24 cellular contexts compared by ENCODE assay signal in the genomic region with DNA sequence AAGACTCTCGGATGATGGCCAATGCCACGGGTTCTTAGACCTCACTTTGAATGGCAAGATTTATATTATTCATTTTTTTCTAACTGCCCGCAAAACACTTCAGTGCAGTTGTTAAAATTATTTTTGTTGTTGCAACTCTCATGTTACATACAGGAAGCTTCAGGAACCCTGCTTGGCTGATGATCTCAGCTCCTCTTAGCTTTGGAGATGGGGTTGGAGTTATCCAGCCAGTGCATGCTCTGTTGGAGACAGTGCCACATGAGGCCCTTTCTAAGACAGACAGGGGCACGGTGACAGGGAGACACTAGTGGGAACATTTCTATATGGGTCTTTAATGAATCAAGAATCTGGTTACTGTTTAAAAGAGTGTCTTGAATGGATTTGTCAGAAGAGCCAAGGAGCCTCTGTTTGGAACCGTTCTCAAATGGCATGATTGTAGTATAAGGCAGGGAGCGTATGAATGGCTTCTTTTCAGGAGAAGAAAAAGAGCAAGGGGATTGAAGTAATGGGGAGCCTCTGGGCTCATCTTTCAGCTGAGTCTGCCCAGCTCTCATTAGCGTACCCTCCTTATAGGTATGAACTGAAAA.
DNase-seq lines count a peak whose midpoint lies in the region; ATAC-seq, FAIRE-seq and TF ChIP-seq lines count a peak whose summit lies in the region.
"Had no signal": no experiment of that assay in that cellular context is flagged by ENCODE, and none has a peak within 500 bp of the region (broad histone marks: within the 10 kb centered on the region; RNA-seq: fewer than 3 reads in every experiment).

No MANE protein-coding gene starts in this region.

- H3K4me3 ChIP-seq in neutrophil (ENCODE audit: low read depth in 1 of 2, low read length in 1 of 2) = no peak overlapping the region
- H3K4me3 ChIP-seq: esophagus squamous epithelium, Peyer's patch, right lobe of liver, upper lobe of right lung had no signal

- peaks cover 4 to 9% of the 10 kb centered on the region in 2 experiments for H3K4me1 ChIP-seq in neutrophil (ENCODE audit: control insufficient read depth in 1 of 2, insufficient read depth in 1 of 2, low read depth in 1 of 2, low read length in 1 of 2)

- no peaks in the 10 kb centered on the region for H3K27me3 ChIP-seq in neutrophil
- H3K27me3 ChIP-seq: esophagus squamous epithelium, Peyer's patch, right lobe of liver, upper lobe of right lung had no signal

- no peaks in the 10 kb centered on the region for H3K27me3 Mint-ChIP-seq in activated CD4-positive, alpha-beta memory T cell treated with anti-CD3 and anti-CD28 coated beads for 36 hours
- H3K27me3 Mint-ChIP-seq in activated CD4-positive, alpha-beta memory T cell treated with anti-CD3 and anti-CD28 coated beads, Interleukin-2, amount 10 ng/mL, durations not matched to agents 7 days and 5 days = no peaks in the 10 kb centered on the region
- no peaks in the 10 kb centered on the region for H3K27me3 Mint-ChIP-seq in activated naive CD8-positive, alpha-beta T cell treated with anti-CD3 and anti-CD28 coated beads for 36 hours
- no peaks in the 10 kb centered on the region for H3K27me3 Mint-ChIP-seq in MCF 10A (ENCODE audit: insufficient read depth, unreplicated experiment)
- H3K27me3 Mint-ChIP-seq: activated CD4-positive, alpha-beta T cell treated with anti-CD3 and anti-CD28 coated beads for 36 hours; CD4-positive, alpha-beta memory T cell; central memory CD8-positive, alpha-beta T cell had no signal

- CTCF ChIA-PET in activated CD4-positive, alpha-beta memory T cell treated with anti-CD3 and anti-CD28 coated beads for 36 hours (lab: Charles Lee) = interaction anchor here (1.0 to 6.0 kb wide), 6 partner anchors 11 to 180 kb away, joined by 3 to 78 read pairs (median 6); no protein-coding TSS in a partner anchor
- CTCF ChIA-PET in activated CD4-positive, alpha-beta memory T cell treated with anti-CD3 and anti-CD28 coated beads, Interleukin-2, amount 10 ng/mL, durations not matched to agents 7 days and 5 days (lab: Charles Lee) = interaction anchor here (1.1 to 5.6 kb wide), 4 partner anchors 9 to 183 kb away, joined by 3 to 102 read pairs (median 4); no protein-coding TSS in a partner anchor
- CTCF ChIA-PET in MCF 10A (lab: Yijun Ruan, JAX) = interaction anchor here (0.7 to 4.4 kb wide), 3 partner anchors 11 to 610 kb away, joined by 3 to 34 read pairs (median 4); no protein-coding TSS in a partner anchor

- no peak overlapping the region for H3K4me3 Mint-ChIP-seq in activated CD4-positive, alpha-beta memory T cell treated with anti-CD3 and anti-CD28 coated beads for 36 hours
- no peak overlapping the region for H3K4me3 Mint-ChIP-seq in activated CD4-positive, alpha-beta memory T cell treated with anti-CD3 and anti-CD28 coated beads, Interleukin-2, amount 10 ng/mL, durations not matched to agents 7 days and 5 days
- no peak overlapping the region for H3K4me3 Mint-ChIP-seq in activated naive CD8-positive, alpha-beta T cell treated with anti-CD3 and anti-CD28 coated beads for 36 hours
- H3K4me3 Mint-ChIP-seq in MCF 10A (ENCODE audit: unreplicated experiment) = no peak overlapping the region
- H3K4me3 Mint-ChIP-seq: activated CD4-positive, alpha-beta T cell treated with anti-CD3 and anti-CD28 coated beads for 36 hours; central memory CD8-positive, alpha-beta T cell had no signal

- H3K27ac Mint-ChIP-seq in activated CD4-positive, alpha-beta memory T cell treated with anti-CD3 and anti-CD28 coated beads for 36 hours = peak overlapping the region; percentile 63
- H3K27ac Mint-ChIP-seq in activated CD4-positive, alpha-beta memory T cell treated with anti-CD3 and anti-CD28 coated beads, Interleukin-2, amount 10 ng/mL, durations not matched to agents 7 days and 5 days = no peak overlapping the region
- peak overlapping the region; percentile 13 for H3K27ac Mint-ChIP-seq in activated naive CD8-positive, alpha-beta T cell treated with anti-CD3 and anti-CD28 coated beads for 36 hours
- no peak overlapping the region for H3K27ac Mint-ChIP-seq in MCF 10A (ENCODE audit: low read depth, unreplicated experiment)

- no peaks in the 10 kb centered on the region for H3K9me3 ChIP-seq in neutrophil
- H3K9me3 ChIP-seq: Peyer's patch, right lobe of liver, upper lobe of right lung had no signal

- ATAC-seq in GM18867 (IDR thresholded peaks at IDR 0.05; ENCODE audit: unreplicated experiment) = no peak
- ATAC-seq: activated CD4-positive, alpha-beta T cell treated with anti-CD3 and anti-CD28 coated beads for 36 hours; right lobe of liver; upper lobe of right lung had no signal

- FAIRE-seq in GM18507 (lab: Jason Lieb, UNC) = peak; percentile 29

- DNase-seq in activated CD4-positive, alpha-beta memory T cell treated with anti-CD3 and anti-CD28 coated beads for 36 hours = no peak
- no peak for DNase-seq in activated CD4-positive, alpha-beta memory T cell treated with anti-CD3 and anti-CD28 coated beads, Interleukin-2, amount 10 ng/mL, durations not matched to agents 7 days and 5 days
- DNase-seq in GM18507 (ENCODE audit: extremely low spot score, insufficient read length, low read depth) (no peak), MCF 10A (ENCODE audit: unreplicated experiment) (no peak)
- DNase-seq in activated naive CD8-positive, alpha-beta T cell treated with anti-CD3 and anti-CD28 coated beads for 36 hours = no peak
- DNase-seq in stimulated activated naive CD4-positive, alpha-beta T cell (lab: John Stamatoyannopoulos, UW) = no peak
- DNase-seq: ACHN; activated CD4-positive, alpha-beta T cell treated with anti-CD3 and anti-CD28 coated beads for 36 hours; amygdala; CD4-positive, alpha-beta memory T cell; effector CD4-positive, alpha-beta T cell; esophagus squamous epithelium; HCEC 1CT; IMR-90; midbrain; NCI-H2081; NCI-H69; Peyer's patch; upper lobe of right lung had no signal

- no TSS peak for BruUV-seq in MCF 10A (replicated peaks; lab: Mats Ljungman, UMichigan)

- peak overlapping the region; percentile 62 for H3K27ac ChIP-seq in neutrophil
- H3K27ac ChIP-seq: esophagus squamous epithelium, HL-60, right lobe of liver, upper lobe of right lung had no signal

- POLR2A ChIA-PET in activated CD4-positive, alpha-beta memory T cell treated with anti-CD3 and anti-CD28 coated beads for 36 hours (lab: Charles Lee) = interaction anchor here (2.4 to 5.0 kb wide), 4 partner anchors 11 to 234 kb away, joined by 11 to 65 read pairs (median 18); partner anchors contain the start of gene IRF2
- POLR2A ChIA-PET in activated CD4-positive, alpha-beta memory T cell treated with anti-CD3 and anti-CD28 coated beads, Interleukin-2, amount 10 ng/mL, durations not matched to agents 7 days and 5 days (lab: Charles Lee) = interaction anchor here (0.9 to 5.3 kb wide), 5 partner anchors 8 to 255 kb away, joined by 3 to 137 read pairs (median 3); partner anchors contain the start of gene IRF2
- POLR2A ChIA-PET in MCF 10A (lab: Yijun Ruan, JAX) = interaction anchor here (1.2 kb wide), 1 partner anchor 258 kb away, joined by 3 read pairs; no protein-coding TSS in a partner anchor

- TF ChIP-seq CTCF in neutrophil (IDR thresholded peaks at IDR 0.05) = no peak
- TF ChIP-seq CTCF in MCF 10A (IDR thresholded peaks at IDR 0.05; ENCODE audit: unreplicated experiment) = no peak

- H3K4me1 Mint-ChIP-seq in activated CD4-positive, alpha-beta memory T cell treated with anti-CD3 and anti-CD28 coated beads for 36 hours (ENCODE audit: low read depth) = peaks cover 70% of the 10 kb centered on the region
- H3K4me1 Mint-ChIP-seq in activated CD4-positive, alpha-beta memory T cell treated with anti-CD3 and anti-CD28 coated beads, Interleukin-2, amount 10 ng/mL, durations not matched to agents 7 days and 5 days = peaks cover 51% of the 10 kb centered on the region
- H3K4me1 Mint-ChIP-seq in activated naive CD8-positive, alpha-beta T cell treated with anti-CD3 and anti-CD28 coated beads for 36 hours = peaks cover 64% of the 10 kb centered on the region
- H3K4me1 Mint-ChIP-seq in MCF 10A (ENCODE audit: insufficient read depth, unreplicated experiment) = no peaks in the 10 kb centered on the region

- no peaks in the 10 kb centered on the region for H3K36me3 ChIP-seq in neutrophil
- H3K36me3 ChIP-seq: esophagus squamous epithelium, Peyer's patch, right lobe of liver, upper lobe of right lung had no signal

- intact Hi-C loops in activated CD4-positive, alpha-beta memory T cell treated with anti-CD3 and anti-CD28 coated beads for 36 hours (cut with micrococcal nuclease) = loop anchor here (1.0 to 5.0 kb wide), 3 partner anchors 9 to 453 kb away; partner anchors contain the start of genes CASP3, CENPU and PRIMPOL
- intact Hi-C loops in MCF 10A (cut with micrococcal nuclease) = no loop called here

- peaks cover 7% of the 10 kb centered on the region for H3K36me3 Mint-ChIP-seq in activated CD4-positive, alpha-beta memory T cell treated with anti-CD3 and anti-CD28 coated beads for 36 hours
- H3K36me3 Mint-ChIP-seq in activated CD4-positive, alpha-beta memory T cell treated with anti-CD3 and anti-CD28 coated beads, Interleukin-2, amount 10 ng/mL, durations not matched to agents 7 days and 5 days (ENCODE audit: low read depth) = peaks cover 21% of the 10 kb centered on the region
- peaks cover 16% of the 10 kb centered on the region for H3K36me3 Mint-ChIP-seq in activated naive CD8-positive, alpha-beta T cell treated with anti-CD3 and anti-CD28 coated beads for 36 hours
- no peaks in the 10 kb centered on the region for H3K36me3 Mint-ChIP-seq in MCF 10A (ENCODE audit: insufficient read depth, unreplicated experiment)

- H3K9me3 Mint-ChIP-seq in activated CD4-positive, alpha-beta memory T cell treated with anti-CD3 and anti-CD28 coated beads for 36 hours = peaks cover 18% of the 10 kb centered on the region
- peaks cover 19% of the 10 kb centered on the region for H3K9me3 Mint-ChIP-seq in activated CD4-positive, alpha-beta memory T cell treated with anti-CD3 and anti-CD28 coated beads, Interleukin-2, amount 10 ng/mL, durations not matched to agents 7 days and 5 days
- peaks cover 15% of the 10 kb centered on the region for H3K9me3 Mint-ChIP-seq in activated naive CD8-positive, alpha-beta T cell treated with anti-CD3 and anti-CD28 coated beads for 36 hours
- peaks cover 10% of the 10 kb centered on the region for H3K9me3 Mint-ChIP-seq in MCF 10A (ENCODE audit: unreplicated experiment)

Comparison
In these comparisons a context has a peak if more than half of its experiments do, and no peak if none do; other contexts are left out.
1. H3K27ac Mint-ChIP-seq: peak in activated CD4-positive, alpha-beta memory T cell treated with anti-CD3 and anti-CD28 coated beads for 36 hours (single experiment) and activated naive CD8-positive, alpha-beta T cell treated with anti-CD3 and anti-CD28 coated beads for 36 hours (single experiment); none in activated CD4-positive, alpha-beta memory T cell treated with anti-CD3 and anti-CD28 coated beads, Interleukin-2, amount 10 ng/mL, durations not matched to agents 7 days and 5 days (single experiment) and MCF 10A (single experiment).